17 cellular contexts compared by ENCODE assay signal in the genomic region with DNA sequence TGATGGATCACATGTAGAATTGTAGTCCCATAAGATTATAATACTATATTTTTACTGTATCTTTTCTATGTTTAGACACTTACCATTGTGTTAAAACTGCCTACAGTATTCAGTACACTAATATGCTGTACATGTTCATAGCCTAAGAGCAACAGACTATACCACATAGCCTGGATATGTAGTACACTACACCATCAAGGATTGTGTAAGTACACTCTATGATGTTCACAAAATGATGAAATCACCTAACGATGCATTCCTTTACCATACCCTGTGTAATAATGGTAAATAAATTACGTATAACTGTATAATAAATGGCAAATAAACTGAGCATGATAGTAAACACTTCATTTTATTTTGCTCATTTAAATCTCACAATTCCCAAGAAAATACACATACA.
A peak's percentile ranks its signal among the peaks of the same experiment; 100 is the strongest.
DNase-seq lines count a peak whose midpoint lies in the region; ATAC-seq and TF ChIP-seq lines count a peak whose summit lies in the region.
"Had no signal": no experiment of that assay in that cellular context is flagged by ENCODE, and none has a peak within 500 bp of the region (broad histone marks: within the 10 kb centered on the region; RNA-seq: fewer than 3 reads in every experiment).

No MANE protein-coding gene starts in this region.

- no peaks in the 10 kb centered on the region for H3K9me3 ChIP-seq in GM23248 (ENCODE audit: low read depth)
- peaks cover 0 to 6% (median 0%) of the 10 kb centered on the region in 3 donors for H3K9me3 ChIP-seq in tibial artery

- 61% methylated on average over 2 of the region's 2 CpGs for WGBS in GM23248 (ENCODE audit: low coverage in 1 of 2, low lambda C conversion rate in 2 of 2, missing lambda C conversion rate in 2 of 2), 2 experiments

- in situ Hi-C loops in GM23248 (cut with MboI), result no loop called here

- no peaks in the 10 kb centered on the region for H4K20me1 ChIP-seq in GM23248 (ENCODE audit: insufficient read depth)

- H2AFZ ChIP-seq in GM23248, result no peak overlapping the region

- H3K36me3 ChIP-seq in GM23248 (ENCODE audit: low read depth) (no peaks in the 10 kb centered on the region), tibial artery (peaks cover 5 to 16% (median 15%) of the 10 kb centered on the region in 3 donors)

- intact Hi-C loops in tibial artery (cut with DNase I; ENCODE audit: low total_unique reads), result no loop called here

- H3F3A ChIP-seq in GM23248 (ENCODE audit: insufficient read depth), result peaks cover 47% of the 10 kb centered on the region

- H3K79me2 ChIP-seq in GM23248 (ENCODE audit: insufficient read depth), result peaks cover 66% of the 10 kb centered on the region

- H3K4me3 ChIP-seq in GM23248 (no peak overlapping the region), cardiac fibroblast (replicated peaks in 1 of 2; ENCODE audit: low read depth in 2 of 2, low read length in 2 of 2) (no peak overlapping the region), tibial artery (no peak overlapping the region)
- H3K4me3 ChIP-seq: SJCRH30 had no signal

- no peaks in the 10 kb centered on the region for H3K27me3 ChIP-seq in GM23248 (replicated peaks; ENCODE audit: insufficient read depth)
- H3K27me3 ChIP-seq in tibial artery, result no peaks in the 10 kb centered on the region
- H3K27me3 ChIP-seq: SJCRH30 had no signal

- ATAC-seq in GM21619 (IDR thresholded peaks at IDR 0.05; ENCODE audit: unreplicated experiment), result no peak
- ATAC-seq: stimulated activated naive CD8-positive, alpha-beta T cell treated with anti-CD3 and anti-CD28 coated beads, Interleukin-15, amount 100 ng/mL, for 72 hours had no signal

- H3K4me2 ChIP-seq in GM23248 (ENCODE audit: unreplicated experiment), result peak overlapping the region; percentile 58

- no peak for TF ChIP-seq CTCF in cardiac fibroblast (IDR thresholded peaks at IDR 0.05; ENCODE audit: low read depth, low read length)
- TF ChIP-seq CTCF in tibial artery (IDR thresholded peaks at IDR 0.05), result no peak

- peak; percentile 33 for DNase-seq in GM23248
- DNase-seq in cardiac fibroblast (ENCODE audit: low read depth in 2 of 2), result peak; percentile 16 to 78
- DNase-seq in iris pigment epithelial cell (ENCODE audit: low read depth), result peak; percentile 76
- no peak for DNase-seq in tibial artery
- DNase-seq in RKO (ENCODE audit: low spot score), result no peak
- DNase-seq in superior temporal gyrus (ENCODE audit: extremely low spot score), result no peak
- DNase-seq: activated naive CD8-positive, alpha-beta T cell treated with anti-CD3 and anti-CD28 coated beads, Interleukin-2, amount 10 ng/mL, durations not matched to agents 7 days and 5 days; caudate nucleus; effector memory CD4-positive, alpha-beta T cell; Kasumi-1; NCI-H2171 treated with DMSO at 0.1 percent for 48 hours; NCI-H774; SJCRH30; stimulated activated CD4-positive, alpha-beta T cell treated with anti-CD3 and anti-CD28 coated beads, Interleukin-1b, Interleukin-23, amount 100 ng/mL, for 48 hours; stimulated activated naive CD8-positive, alpha-beta T cell treated with anti-CD3 and anti-CD28 coated beads, Interleukin-15, amount 100 ng/mL, for 72 hours; T-helper 2 cell had no signal

- H3K9ac ChIP-seq in GM23248, result peak overlapping the region; percentile 34; the same call in 1 of the 2 replicates

- H3K4me1 ChIP-seq in GM23248 (ENCODE audit: insufficient read depth) (peaks cover 46% of the 10 kb centered on the region), tibial artery (peaks cover 0 to 52% (median 8%) of the 10 kb centered on the region in 4 donors)
- H3K4me1 ChIP-seq: SJCRH30 had no signal

- peak overlapping the region; percentile 70 for H3K27ac ChIP-seq in GM23248
- peak overlapping the region; percentile 62 to 71 for H3K27ac ChIP-seq in tibial artery
- H3K27ac ChIP-seq: SJCRH30 had no signal

- no peaks in the 10 kb centered on the region for H3K9me2 ChIP-seq in GM23248 (ENCODE audit: insufficient read depth)

Comparison
In these comparisons a context has a peak if more than half of its experiments do, and no peak if none do; other contexts are left out.
1. DNase-seq: peak in GM23248 (single experiment), cardiac fibroblast (2 of 2) and iris pigment epithelial cell (single experiment); none in tibial artery (0 of 2), RKO (single experiment) and superior temporal gyrus (single experiment).